Comparison of ENCODE assay signal across 15 cellular contexts in genomic region chr6:161749576-161749975, GRCh38.
DNase-seq lines count a peak whose midpoint lies in the region; ATAC-seq and TF ChIP-seq lines count a peak whose summit lies in the region.
"Had no signal": no experiment of that assay in that cellular context is flagged by ENCODE, and none has a peak within 500 bp of the region (broad histone marks: within the 10 kb centered on the region; RNA-seq: fewer than 3 reads in every experiment).

No MANE protein-coding gene starts in this region.

- H3K4me2 ChIP-seq in neuronal stem cell (ENCODE audit: insufficient read depth, low read length, poor library complexity, severe bottlenecking), result no peak overlapping the region
- H3K4me2 ChIP-seq: BLaER1 treated with 17β-estradiol and CSF1 and Interleukin-3, amounts not matched to agents 10 nM and 100 nM had no signal

- DNase-seq in ELF-1 (ENCODE audit: low read depth, low spot score), result peak; percentile 11
- peak; percentile 60 for DNase-seq in WERI-Rb-1
- DNase-seq in neuronal stem cell (ENCODE audit: low spot score), result no peak
- no peak for DNase-seq in T-helper 9 cell
- no peak for DNase-seq in SIG-M5 treated with dmso at 0.1 percent for 504 hours (lab: John Stamatoyannopoulos, UW; ENCODE audit: unreplicated experiment)
- DNase-seq: 8988T; CD4-positive, alpha-beta T cell; CD8-positive, alpha-beta T cell; DMS79 treated with DMSO at 0.1 percent for 48 hours; GDM1 had no signal

- peak overlapping the region; percentile 51 for H2AFZ ChIP-seq in neuronal stem cell (ENCODE audit: low read length)

- H2BK5ac ChIP-seq in neuronal stem cell (ENCODE audit: low read length), result no peak overlapping the region

- no peak for TF ChIP-seq CTCF in WERI-Rb-1 (IDR thresholded peaks at IDR 0.05; ENCODE audit: low read depth, low read length)

- H3K9me3 ChIP-seq in WERI-Rb-1 (ENCODE audit: severe bottlenecking), result no peaks in the 10 kb centered on the region
- H3K9me3 ChIP-seq in neuronal stem cell (replicated peaks in 1 of 2; ENCODE audit: control insufficient read depth in 2 of 2, insufficient read depth in 1 of 2, low read depth in 1 of 2, low read length in 2 of 2), result no peaks in the 10 kb centered on the region
- H3K9me3 ChIP-seq: BLaER1 treated with 17β-estradiol and CSF1 and Interleukin-3, amounts not matched to agents 10 nM and 100 nM; Caco-2 had no signal

- ATAC-seq in HG03135 (IDR thresholded peaks at IDR 0.05; ENCODE audit: unreplicated experiment), result no peak
- ATAC-seq: CD8-positive, alpha-beta T cell had no signal

- H3K23ac ChIP-seq in neuronal stem cell (ENCODE audit: low read depth, low read length, poor library complexity), result no peak overlapping the region

- no peak overlapping the region for H3K4ac ChIP-seq in neuronal stem cell (ENCODE audit: low read length)

- H3K9ac ChIP-seq in neuronal stem cell (ENCODE audit: low read depth, low read length, poor library complexity), result no peak overlapping the region
- H3K9ac ChIP-seq: BLaER1 treated with 17β-estradiol and CSF1 and Interleukin-3, amounts not matched to agents 10 nM and 100 nM had no signal

- no peak overlapping the region for H4K8ac ChIP-seq in neuronal stem cell (ENCODE audit: low read depth, low read length)

- H3K27me3 ChIP-seq in WERI-Rb-1 (ENCODE audit: insufficient read depth, low read depth, severe bottlenecking) (no peaks in the 10 kb centered on the region), neuronal stem cell (ENCODE audit: control insufficient read depth in 3 of 3, insufficient read depth in 3 of 3, low read depth in 1 of 3, low read length in 3 of 3) (no peaks in the 10 kb centered on the region)
- H3K27me3 ChIP-seq: BLaER1 treated with 17β-estradiol and CSF1 and Interleukin-3, amounts not matched to agents 10 nM and 100 nM had no signal

- peaks cover 0 to 5% of the 10 kb centered on the region in 2 donors for H3K4me1 ChIP-seq in neuronal stem cell (ENCODE audit: control insufficient read depth in 2 of 2, insufficient read depth in 1 of 2, low read depth in 1 of 2, low read length in 2 of 2)
- H3K4me1 ChIP-seq: BLaER1 treated with 17β-estradiol and CSF1 and Interleukin-3, amounts not matched to agents 10 nM and 100 nM had no signal

- no peaks in the 10 kb centered on the region for H3K79me1 ChIP-seq in neuronal stem cell (ENCODE audit: low read depth, low read length)

- H2BK15ac ChIP-seq in neuronal stem cell (ENCODE audit: low read length), result no peak overlapping the region

- WGBS in neuronal stem cell (ENCODE audit: extremely low coverage in 2 of 2, insufficient read length in 2 of 2, insufficient replicate concordance in 1 of 2), 2 donors, result no CpG with 5 or more reads among the region's 4 CpGs

- no peak overlapping the region for H2BK12ac ChIP-seq in neuronal stem cell (ENCODE audit: low read length)

- no peaks in the 10 kb centered on the region for H3K36me3 ChIP-seq in WERI-Rb-1
- no peaks in the 10 kb centered on the region for H3K36me3 ChIP-seq in neuronal stem cell (replicated peaks in 1 of 2; ENCODE audit: control insufficient read depth in 2 of 2, insufficient read depth in 2 of 2, low read length in 2 of 2)
- H3K36me3 ChIP-seq: BLaER1 treated with 17β-estradiol and CSF1 and Interleukin-3, amounts not matched to agents 10 nM and 100 nM had no signal

- H2BK120ac ChIP-seq in neuronal stem cell (ENCODE audit: low read depth, low read length), result no peak overlapping the region

- H3K14ac ChIP-seq in neuronal stem cell (ENCODE audit: low read length), result no peak overlapping the region

- no peak overlapping the region for H3K27ac ChIP-seq in WERI-Rb-1
- H3K27ac ChIP-seq in neuronal stem cell (replicated peaks; ENCODE audit: low read length), result no peak overlapping the region
- H3K27ac ChIP-seq: BLaER1 treated with 17β-estradiol and CSF1 and Interleukin-3, amounts not matched to agents 10 nM and 100 nM; C4-2B had no signal

- H3K18ac ChIP-seq in neuronal stem cell (ENCODE audit: low read length), result no peak overlapping the region

- no peak overlapping the region for H4K91ac ChIP-seq in neuronal stem cell (ENCODE audit: low read depth, low read length, poor library complexity)

- H2AK5ac ChIP-seq in neuronal stem cell (ENCODE audit: low read depth, low read length), result no peak overlapping the region

- no peak overlapping the region for H3K4me3 ChIP-seq in WERI-Rb-1 (ENCODE audit: low read depth, low read length)
- H3K4me3 ChIP-seq in neuronal stem cell (ENCODE audit: low read length in 2 of 2), result no peak overlapping the region
- H3K4me3 ChIP-seq: BLaER1 treated with 17β-estradiol and CSF1 and Interleukin-3, amounts not matched to agents 10 nM and 100 nM; GM12878 had no signal

Comparison
In these comparisons a context has a peak if more than half of its experiments do, and no peak if none do; other contexts are left out.
1. DNase-seq: peak in ELF-1 (single experiment) and WERI-Rb-1 (single experiment); none in neuronal stem cell (single experiment), T-helper 9 cell (single experiment) and SIG-M5 treated with dmso at 0.1 percent for 504 hours (single experiment).